In the genomic region with DNA sequence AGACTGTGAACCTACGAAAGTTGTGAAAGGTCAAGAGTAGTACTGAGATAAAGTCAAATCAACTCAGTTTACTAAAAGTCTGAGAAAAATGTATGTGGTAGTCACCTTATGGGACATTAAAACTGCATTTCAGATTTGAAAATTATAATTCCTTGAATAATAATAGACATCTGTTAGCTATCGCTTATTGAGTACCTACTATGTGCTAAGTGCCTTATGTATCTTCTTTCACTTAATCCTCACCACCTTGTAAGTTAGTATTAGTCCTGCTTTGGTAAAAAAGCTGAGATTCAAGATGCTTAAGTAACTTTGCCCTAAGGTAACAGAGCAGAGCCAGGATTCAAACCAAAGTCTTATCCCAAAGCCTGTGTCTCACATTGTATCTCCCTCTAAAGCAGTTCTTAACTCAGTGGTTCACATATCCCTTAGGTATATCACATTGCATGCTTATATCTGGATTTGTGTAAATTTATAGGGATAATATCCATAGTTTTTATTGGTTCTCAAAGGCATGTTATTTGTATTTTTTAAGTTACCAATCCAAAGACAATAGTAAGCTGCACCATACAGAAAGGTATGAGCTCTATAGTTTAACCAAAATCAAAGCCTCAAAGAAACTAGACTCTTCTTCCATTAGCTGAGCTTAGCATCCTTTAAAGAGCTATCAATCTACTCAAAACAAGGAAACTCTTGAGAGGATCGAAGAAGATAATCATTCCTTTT, we compare ENCODE assay signal across 8 cellular contexts. TPM values are rescaled to one million over a fixed set of nuclear protein-coding genes. Genes with fewer than 3 reads are reported as not detected.
DNase-seq lines count a peak whose midpoint lies in the region; ATAC-seq and TF ChIP-seq lines count a peak whose summit lies in the region.

No MANE protein-coding gene starts in this region.

- DNase-seq in fibroblast of villous mesenchyme (ENCODE audit: low read depth) (no peak), skeletal muscle cell (ENCODE audit: low read depth) (no peak), DMS 273 treated with DMSO at 0.1 percent for 48 hours (lab: John Stamatoyannopoulos, UW) (no peak), NCI-H128 (lab: John Stamatoyannopoulos, UW; ENCODE audit: unreplicated experiment) (no peak), AG08395 (ENCODE audit: low spot score) (no peak)
- no peak for DNase-seq in activated CD8-positive, alpha-beta memory T cell treated with anti-CD3 and anti-CD28 coated beads, Interleukin-2, amount 50 U/mL, for 48 hours

- H3K4me3 ChIP-seq in GM12875 (ENCODE audit: low read depth, low read length) (peak overlapping the region; percentile 76), fibroblast of villous mesenchyme (ENCODE audit: low read depth, low read length) (peak overlapping the region; percentile 93), skeletal muscle cell (ENCODE audit: low read depth, low read length) (peak overlapping the region; percentile 85)

- TF ChIP-seq CTCF in GM12875 (IDR thresholded peaks at IDR 0.05; ENCODE audit: borderline replicate concordance, insufficient read depth, low read depth, low read length) (no peak), fibroblast of villous mesenchyme (IDR thresholded peaks at IDR 0.05; ENCODE audit: insufficient read depth, low read depth, low read length) (no peak)

- ATAC-seq in SK-N-SH treated with all-trans-retinoic acid at 6 μM for 48 hours = peak; percentile 4

TF ChIP-seq in SK-N-SH treated with all-trans-retinoic acid at 6 μM for 48 hours, 23 proteins besides CTCF, POLR2A, EP300 and RAD21:
- TF ChIP-seq TCF4 (CRISPR knock-in tag; IDR thresholded peaks at IDR 0.05; ENCODE audit: borderline replicate concordance) (no peak), OSR1 (CRISPR knock-in tag; IDR thresholded peaks at IDR 0.05) (no peak), ZNF70 (CRISPR knock-in tag; IDR thresholded peaks at IDR 0.05) (no peak), ZFP3 (CRISPR knock-in tag; IDR thresholded peaks at IDR 0.05) (no peak), ZNF8 (CRISPR knock-in tag; IDR thresholded peaks at IDR 0.05) (no peak), PPARA (CRISPR knock-in tag; IDR thresholded peaks at IDR 0.05; ENCODE audit: borderline replicate concordance) (no peak), ISL1 (CRISPR knock-in tag; IDR thresholded peaks at IDR 0.05) (no peak), ZC3H10 (CRISPR knock-in tag; IDR thresholded peaks at IDR 0.05) (no peak), TOX (CRISPR knock-in tag; IDR thresholded peaks at IDR 0.05; ENCODE audit: borderline replicate concordance) (no peak), ZFP30 (CRISPR knock-in tag; IDR thresholded peaks at IDR 0.05) (no peak)
- TF ChIP-seq, protein P1, sequence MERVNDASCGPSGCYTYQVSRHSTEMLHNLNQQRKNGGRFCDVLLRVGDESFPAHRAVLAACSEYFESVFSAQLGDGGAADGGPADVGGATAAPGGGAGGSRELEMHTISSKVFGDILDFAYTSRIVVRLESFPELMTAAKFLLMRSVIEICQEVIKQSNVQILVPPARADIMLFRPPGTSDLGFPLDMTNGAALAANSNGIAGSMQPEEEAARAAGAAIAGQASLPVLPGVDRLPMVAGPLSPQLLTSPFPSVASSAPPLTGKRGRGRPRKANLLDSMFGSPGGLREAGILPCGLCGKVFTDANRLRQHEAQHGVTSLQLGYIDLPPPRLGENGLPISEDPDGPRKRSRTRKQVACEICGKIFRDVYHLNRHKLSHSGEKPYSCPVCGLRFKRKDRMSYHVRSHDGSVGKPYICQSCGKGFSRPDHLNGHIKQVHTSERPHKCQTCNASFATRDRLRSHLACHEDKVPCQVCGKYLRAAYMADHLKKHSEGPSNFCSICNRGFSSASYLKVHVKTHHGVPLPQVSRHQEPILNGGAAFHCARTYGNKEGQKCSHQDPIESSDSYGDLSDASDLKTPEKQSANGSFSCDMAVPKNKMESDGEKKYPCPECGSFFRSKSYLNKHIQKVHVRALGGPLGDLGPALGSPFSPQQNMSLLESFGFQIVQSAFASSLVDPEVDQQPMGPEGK (CRISPR knock-in tag; IDR thresholded peaks at IDR 0.05; ENCODE audit: borderline replicate concordance) = no peak
- TF ChIP-seq, protein P2, sequence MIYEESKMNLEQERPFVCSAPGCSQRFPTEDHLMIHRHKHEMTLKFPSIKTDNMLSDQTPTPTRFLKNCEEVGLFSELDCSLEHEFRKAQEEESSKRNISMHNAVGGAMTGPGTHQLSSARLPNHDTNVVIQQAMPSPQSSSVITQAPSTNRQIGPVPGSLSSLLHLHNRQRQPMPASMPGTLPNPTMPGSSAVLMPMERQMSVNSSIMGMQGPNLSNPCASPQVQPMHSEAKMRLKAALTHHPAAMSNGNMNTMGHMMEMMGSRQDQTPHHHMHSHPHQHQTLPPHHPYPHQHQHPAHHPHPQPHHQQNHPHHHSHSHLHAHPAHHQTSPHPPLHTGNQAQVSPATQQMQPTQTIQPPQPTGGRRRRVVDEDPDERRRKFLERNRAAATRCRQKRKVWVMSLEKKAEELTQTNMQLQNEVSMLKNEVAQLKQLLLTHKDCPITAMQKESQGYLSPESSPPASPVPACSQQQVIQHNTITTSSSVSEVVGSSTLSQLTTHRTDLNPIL (CRISPR knock-in tag; IDR thresholded peaks at IDR 0.05; ENCODE audit: low read depth) = no peak
- TF ChIP-seq, protein P3, sequence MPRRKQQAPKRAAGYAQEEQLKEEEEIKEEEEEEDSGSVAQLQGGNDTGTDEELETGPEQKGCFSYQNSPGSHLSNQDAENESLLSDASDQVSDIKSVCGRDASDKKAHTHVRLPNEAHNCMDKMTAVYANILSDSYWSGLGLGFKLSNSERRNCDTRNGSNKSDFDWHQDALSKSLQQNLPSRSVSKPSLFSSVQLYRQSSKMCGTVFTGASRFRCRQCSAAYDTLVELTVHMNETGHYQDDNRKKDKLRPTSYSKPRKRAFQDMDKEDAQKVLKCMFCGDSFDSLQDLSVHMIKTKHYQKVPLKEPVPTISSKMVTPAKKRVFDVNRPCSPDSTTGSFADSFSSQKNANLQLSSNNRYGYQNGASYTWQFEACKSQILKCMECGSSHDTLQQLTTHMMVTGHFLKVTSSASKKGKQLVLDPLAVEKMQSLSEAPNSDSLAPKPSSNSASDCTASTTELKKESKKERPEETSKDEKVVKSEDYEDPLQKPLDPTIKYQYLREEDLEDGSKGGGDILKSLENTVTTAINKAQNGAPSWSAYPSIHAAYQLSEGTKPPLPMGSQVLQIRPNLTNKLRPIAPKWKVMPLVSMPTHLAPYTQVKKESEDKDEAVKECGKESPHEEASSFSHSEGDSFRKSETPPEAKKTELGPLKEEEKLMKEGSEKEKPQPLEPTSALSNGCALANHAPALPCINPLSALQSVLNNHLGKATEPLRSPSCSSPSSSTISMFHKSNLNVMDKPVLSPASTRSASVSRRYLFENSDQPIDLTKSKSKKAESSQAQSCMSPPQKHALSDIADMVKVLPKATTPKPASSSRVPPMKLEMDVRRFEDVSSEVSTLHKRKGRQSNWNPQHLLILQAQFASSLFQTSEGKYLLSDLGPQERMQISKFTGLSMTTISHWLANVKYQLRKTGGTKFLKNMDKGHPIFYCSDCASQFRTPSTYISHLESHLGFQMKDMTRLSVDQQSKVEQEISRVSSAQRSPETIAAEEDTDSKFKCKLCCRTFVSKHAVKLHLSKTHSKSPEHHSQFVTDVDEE (CRISPR knock-in tag; IDR thresholded peaks at IDR 0.05) = no peak

RNA-seq across cellular contexts. Expression of a gene that starts 0.9 kb away (rescaled TPM):
- total RNA-seq in fibroblast of villous mesenchyme = 16.4 and 18.4 TPM in 2 replicates

RNA-seq across cellular contexts. Expression of a gene that starts 22.5 kb away (rescaled TPM):
- total RNA-seq in fibroblast of villous mesenchyme = not detected in 2 replicates
